Comparison of ENCODE assay signal across 24 cellular contexts in the genomic region with DNA sequence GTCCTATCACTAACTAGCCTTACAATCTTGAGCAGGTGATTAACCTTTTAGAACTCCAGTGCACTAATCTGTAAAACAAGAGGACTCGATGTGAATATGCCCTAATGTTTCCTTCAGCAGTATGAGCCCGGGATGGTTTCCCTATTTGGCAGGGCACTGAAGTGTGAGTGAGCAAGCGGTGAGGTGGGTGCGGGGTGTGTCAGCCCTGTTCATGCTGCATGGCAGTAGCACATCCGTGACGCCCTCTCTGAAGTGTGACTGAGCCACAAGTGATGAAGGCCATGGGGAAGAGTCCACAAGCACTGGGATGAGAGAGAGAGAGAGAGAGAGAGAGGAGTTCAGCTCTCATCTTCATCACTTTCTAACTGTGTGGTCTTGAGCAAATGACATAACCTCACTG.
"Had no signal": no experiment of that assay in that cellular context is flagged by ENCODE, and none has a peak within 500 bp of the region (broad histone marks: within the 10 kb centered on the region; RNA-seq: fewer than 3 reads in every experiment).

No MANE protein-coding gene starts in this region.

- H3K36me3 ChIP-seq: adrenal gland, ascending aorta, esophagus muscularis mucosa, heart left ventricle, spleen, tibial artery, WERI-Rb-1 had no signal

- H3K4me1 ChIP-seq: ascending aorta had no signal

- H3K4me3 Mint-ChIP-seq: activated naive CD8-positive, alpha-beta T cell; activated T-cell treated with anti-CD3 and anti-CD28 coated beads, Interleukin-2, amount 50 U/mL, for 24 hours; activated T-helper 17 cell treated with anti-CD3 and anti-CD28 coated beads, Interleukin-2, amount 50 U/mL, for 72 hours; naive thymus-derived CD8-positive, alpha-beta T cell; stimulated activated naive CD8-positive, alpha-beta T cell treated with anti-CD3 and anti-CD28 coated beads, Interleukin-15, Interleukin-2, amounts not matched to agents 100 ng/mL and 50 ng/mL, for 24 hours had no signal

- H3K27ac Mint-ChIP-seq: activated naive CD8-positive, alpha-beta T cell; activated T-cell treated with anti-CD3 and anti-CD28 coated beads, Interleukin-2, amount 50 U/mL, for 24 hours; activated T-helper 17 cell treated with anti-CD3 and anti-CD28 coated beads, Interleukin-2, amount 50 U/mL, for 72 hours; naive thymus-derived CD8-positive, alpha-beta T cell; stimulated activated naive CD8-positive, alpha-beta T cell treated with anti-CD3 and anti-CD28 coated beads, Interleukin-15, Interleukin-2, amounts not matched to agents 100 ng/mL and 50 ng/mL, for 24 hours had no signal

- H3K4me3 ChIP-seq: adrenal gland, ascending aorta, esophagus muscularis mucosa, heart left ventricle, lung, spleen, tibial artery had no signal

- H3K36me3 Mint-ChIP-seq: activated naive CD8-positive, alpha-beta T cell; naive thymus-derived CD8-positive, alpha-beta T cell had no signal

- H3K4me1 Mint-ChIP-seq: activated T-helper 17 cell treated with anti-CD3 and anti-CD28 coated beads, Interleukin-2, amount 50 U/mL, for 72 hours; naive thymus-derived CD8-positive, alpha-beta T cell had no signal

- H3K9me3 Mint-ChIP-seq: activated T-cell treated with anti-CD3 and anti-CD28 coated beads, Interleukin-2, amount 50 U/mL, for 24 hours; activated T-helper 17 cell treated with anti-CD3 and anti-CD28 coated beads, Interleukin-2, amount 50 U/mL, for 72 hours; naive thymus-derived CD8-positive, alpha-beta T cell; stimulated activated naive CD8-positive, alpha-beta T cell treated with anti-CD3 and anti-CD28 coated beads, Interleukin-15, Interleukin-2, amounts not matched to agents 100 ng/mL and 50 ng/mL, for 24 hours had no signal

- DNase-seq: activated CD4-positive, alpha-beta T cell treated with anti-CD3 and anti-CD28 coated beads, Interleukin-2, amount 50 U/mL, for 4 hours; activated CD8-positive, alpha-beta memory T cell treated with anti-CD3 and anti-CD28 coated beads for 24 hours; activated CD8-positive, alpha-beta memory T cell treated with anti-CD3 and anti-CD28 coated beads, Interleukin-2, amount 50 U/mL, for 4 hours; activated naive CD4-positive, alpha-beta T cell; activated T-cell treated with anti-CD3 and anti-CD28 coated beads, Interleukin-2, amount 50 U/mL, for 24 hours; adrenal gland; central memory CD4-positive, alpha-beta T cell; effector memory CD4-positive, alpha-beta T cell; islet precursor cell; naive thymus-derived CD8-positive, alpha-beta T cell; retina; spleen; stimulated activated CD4-positive, alpha-beta T cell treated with anti-CD3 and anti-CD28 coated beads, Interleukin-4, amount 100 ng/mL, for 24 hours; T-helper 1 cell; tibial artery; WERI-Rb-1 had no signal

- H3K27ac ChIP-seq: adrenal gland, ascending aorta, esophagus muscularis mucosa, heart left ventricle, spleen, tibial artery, WERI-Rb-1 had no signal

- H3K27me3 Mint-ChIP-seq: activated naive CD8-positive, alpha-beta T cell; activated T-cell treated with anti-CD3 and anti-CD28 coated beads, Interleukin-2, amount 50 U/mL, for 24 hours; activated T-helper 17 cell treated with anti-CD3 and anti-CD28 coated beads, Interleukin-2, amount 50 U/mL, for 72 hours had no signal

- H3K27me3 ChIP-seq: adrenal gland, ascending aorta, esophagus muscularis mucosa, heart left ventricle, spleen, tibial artery had no signal

- ATAC-seq: activated T-helper 17 cell treated with anti-CD3 and anti-CD28 coated beads, Interleukin-2, amount 50 U/mL, for 72 hours; left lobe of liver; naive thymus-derived CD8-positive, alpha-beta T cell had no signal

- H3K9me3 ChIP-seq: adrenal gland, ascending aorta, esophagus muscularis mucosa, heart left ventricle, tibial artery had no signal
